Comparison of ENCODE assay signal across 2 cellular contexts in the genomic region with DNA sequence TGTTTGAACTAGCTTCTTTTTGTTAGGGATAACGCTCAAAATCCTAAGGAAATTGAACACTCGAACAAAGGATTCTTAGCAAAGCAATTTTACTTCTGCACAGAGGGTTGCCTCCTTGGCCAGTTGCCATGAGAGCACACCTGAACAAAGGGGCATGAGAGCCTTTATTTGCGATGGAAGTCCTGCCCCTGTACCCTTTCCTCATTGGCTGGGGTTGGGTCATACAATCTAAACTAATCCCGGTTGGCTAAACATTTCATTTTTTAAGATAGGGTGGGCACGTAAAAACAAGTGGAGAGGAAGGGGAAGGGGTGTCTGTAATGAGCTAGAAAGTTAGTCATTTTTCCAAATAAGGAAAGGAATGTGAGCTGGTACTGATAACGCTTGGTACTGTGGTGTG. TPM values are rescaled to one million over a fixed set of nuclear protein-coding genes. Genes with fewer than 3 reads are reported as not detected.
"Had no signal": no experiment of that assay in that cellular context is flagged by ENCODE, and none has a peak within 500 bp of the region (broad histone marks: within the 10 kb centered on the region; RNA-seq: fewer than 3 reads in every experiment).

No MANE protein-coding gene starts in this region.

RNA-seq across cellular contexts. Expression of gene C16orf54, which starts 36.1 kb away (rescaled TPM):
- total RNA-seq: glomerular endothelial cell, kidney epithelial cell had no signal

RNA-seq across cellular contexts. Expression of gene SPN, which starts 46.6 kb away (rescaled TPM):
- total RNA-seq: glomerular endothelial cell had no signal
